In the genomic region with DNA sequence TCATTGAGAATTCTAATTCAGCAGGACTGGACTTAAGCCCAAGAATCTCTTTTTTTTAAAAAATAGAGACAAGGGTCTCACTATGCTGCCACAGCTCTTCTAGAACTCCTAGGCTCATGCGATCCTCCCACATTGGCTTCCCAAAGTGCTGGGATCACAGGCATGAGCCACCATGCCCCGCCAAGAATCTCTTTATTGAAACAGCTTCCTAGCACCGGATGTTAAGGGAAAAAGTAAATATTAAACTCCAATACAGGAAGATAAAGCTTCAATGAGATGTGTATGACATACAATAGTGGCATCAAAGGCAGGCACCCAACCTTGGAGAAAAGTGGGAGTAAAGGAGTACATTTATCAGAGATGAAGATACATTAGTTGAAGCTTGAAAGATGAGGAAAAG, we compare ENCODE assay signal across 1 cellular context.
TF ChIP-seq lines count a peak whose summit lies in the region.

No MANE protein-coding gene starts in this region.

TF ChIP-seq in GM23338, 12 proteins besides CTCF, POLR2A, EP300 and RAD21:
- no peak for TF ChIP-seq POLR2AphosphoS5 (IDR thresholded peaks at IDR 0.05; ENCODE audit: low read depth)
- no peak for TF ChIP-seq NANOG (IDR thresholded peaks at IDR 0.05; ENCODE audit: borderline replicate concordance)
- no peak for TF ChIP-seq JUNB (IDR thresholded peaks at IDR 0.05; ENCODE audit: unreplicated experiment)
- TF ChIP-seq, protein P1, sequence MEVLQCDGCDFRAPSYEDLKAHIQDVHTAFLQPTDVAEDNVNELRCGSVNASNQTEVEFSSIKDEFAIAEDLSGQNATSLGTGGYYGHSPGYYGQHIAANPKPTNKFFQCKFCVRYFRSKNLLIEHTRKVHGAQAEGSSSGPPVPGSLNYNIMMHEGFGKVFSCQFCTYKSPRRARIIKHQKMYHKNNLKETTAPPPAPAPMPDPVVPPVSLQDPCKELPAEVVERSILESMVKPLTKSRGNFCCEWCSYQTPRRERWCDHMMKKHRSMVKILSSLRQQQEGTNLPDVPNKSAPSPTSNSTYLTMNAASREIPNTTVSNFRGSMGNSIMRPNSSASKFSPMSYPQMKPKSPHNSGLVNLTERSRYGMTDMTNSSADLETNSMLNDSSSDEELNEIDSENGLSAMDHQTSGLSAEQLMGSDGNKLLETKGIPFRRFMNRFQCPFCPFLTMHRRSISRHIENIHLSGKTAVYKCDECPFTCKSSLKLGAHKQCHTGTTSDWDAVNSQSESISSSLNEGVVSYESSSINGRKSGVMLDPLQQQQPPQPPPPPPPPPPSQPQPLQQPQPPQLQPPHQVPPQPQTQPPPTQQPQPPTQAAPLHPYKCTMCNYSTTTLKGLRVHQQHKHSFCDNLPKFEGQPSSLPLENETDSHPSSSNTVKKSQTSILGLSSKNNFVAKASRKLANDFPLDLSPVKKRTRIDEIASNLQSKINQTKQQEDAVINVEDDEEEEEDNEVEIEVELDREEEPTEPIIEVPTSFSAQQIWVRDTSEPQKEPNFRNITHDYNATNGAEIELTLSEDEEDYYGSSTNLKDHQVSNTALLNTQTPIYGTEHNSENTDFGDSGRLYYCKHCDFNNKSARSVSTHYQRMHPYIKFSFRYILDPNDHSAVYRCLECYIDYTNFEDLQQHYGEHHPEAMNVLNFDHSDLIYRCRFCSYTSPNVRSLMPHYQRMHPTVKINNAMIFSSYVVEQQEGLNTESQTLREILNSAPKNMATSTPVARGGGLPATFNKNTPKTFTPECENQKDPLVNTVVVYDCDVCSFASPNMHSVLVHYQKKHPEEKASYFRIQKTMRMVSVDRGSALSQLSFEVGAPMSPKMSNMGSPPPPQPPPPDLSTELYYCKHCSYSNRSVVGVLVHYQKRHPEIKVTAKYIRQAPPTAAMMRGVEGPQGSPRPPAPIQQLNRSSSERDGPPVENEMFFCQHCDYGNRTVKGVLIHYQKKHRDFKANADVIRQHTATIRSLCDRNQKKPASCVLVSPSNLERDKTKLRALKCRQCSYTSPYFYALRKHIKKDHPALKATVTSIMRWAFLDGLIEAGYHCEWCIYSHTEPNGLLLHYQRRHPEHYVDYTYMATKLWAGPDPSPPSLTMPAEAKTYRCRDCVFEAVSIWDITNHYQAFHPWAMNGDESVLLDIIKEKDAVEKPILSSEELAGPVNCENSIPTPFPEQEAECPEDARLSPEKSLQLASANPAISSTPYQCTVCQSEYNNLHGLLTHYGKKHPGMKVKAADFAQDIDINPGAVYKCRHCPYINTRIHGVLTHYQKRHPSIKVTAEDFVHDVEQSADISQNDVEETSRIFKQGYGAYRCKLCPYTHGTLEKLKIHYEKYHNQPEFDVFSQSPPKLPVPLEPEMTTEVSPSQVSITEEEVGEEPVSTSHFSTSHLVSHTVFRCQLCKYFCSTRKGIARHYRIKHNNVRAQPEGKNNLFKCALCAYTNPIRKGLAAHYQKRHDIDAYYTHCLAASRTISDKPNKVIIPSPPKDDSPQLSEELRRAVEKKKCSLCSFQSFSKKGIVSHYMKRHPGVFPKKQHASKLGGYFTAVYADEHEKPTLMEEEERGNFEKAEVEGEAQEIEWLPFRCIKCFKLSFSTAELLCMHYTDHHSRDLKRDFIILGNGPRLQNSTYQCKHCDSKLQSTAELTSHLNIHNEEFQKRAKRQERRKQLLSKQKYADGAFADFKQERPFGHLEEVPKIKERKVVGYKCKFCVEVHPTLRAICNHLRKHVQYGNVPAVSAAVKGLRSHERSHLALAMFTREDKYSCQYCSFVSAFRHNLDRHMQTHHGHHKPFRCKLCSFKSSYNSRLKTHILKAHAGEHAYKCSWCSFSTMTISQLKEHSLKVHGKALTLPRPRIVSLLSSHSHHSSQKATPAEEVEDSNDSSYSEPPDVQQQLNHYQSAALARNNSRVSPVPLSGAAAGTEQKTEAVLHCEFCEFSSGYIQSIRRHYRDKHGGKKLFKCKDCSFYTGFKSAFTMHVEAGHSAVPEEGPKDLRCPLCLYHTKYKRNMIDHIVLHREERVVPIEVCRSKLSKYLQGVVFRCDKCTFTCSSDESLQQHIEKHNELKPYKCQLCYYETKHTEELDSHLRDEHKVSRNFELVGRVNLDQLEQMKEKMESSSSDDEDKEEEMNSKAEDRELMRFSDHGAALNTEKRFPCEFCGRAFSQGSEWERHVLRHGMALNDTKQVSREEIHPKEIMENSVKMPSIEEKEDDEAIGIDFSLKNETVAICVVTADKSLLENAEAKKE (CRISPR knock-in tag; IDR thresholded peaks at IDR 0.05) = no peak
- no peak for TF ChIP-seq EZH2 (IDR thresholded peaks at IDR 0.05; ENCODE audit: low read depth, unreplicated experiment)
- TF ChIP-seq ZNF331 (CRISPR knock-in tag; IDR thresholded peaks at IDR 0.05; ENCODE audit: low read depth) = no peak
- no peak for TF ChIP-seq CREB1 (CRISPR knock-in tag; IDR thresholded peaks at IDR 0.05; ENCODE audit: low read depth)
- no peak for TF ChIP-seq STAT1 (IDR thresholded peaks at IDR 0.05; ENCODE audit: unreplicated experiment)
- TF ChIP-seq, protein P2, sequence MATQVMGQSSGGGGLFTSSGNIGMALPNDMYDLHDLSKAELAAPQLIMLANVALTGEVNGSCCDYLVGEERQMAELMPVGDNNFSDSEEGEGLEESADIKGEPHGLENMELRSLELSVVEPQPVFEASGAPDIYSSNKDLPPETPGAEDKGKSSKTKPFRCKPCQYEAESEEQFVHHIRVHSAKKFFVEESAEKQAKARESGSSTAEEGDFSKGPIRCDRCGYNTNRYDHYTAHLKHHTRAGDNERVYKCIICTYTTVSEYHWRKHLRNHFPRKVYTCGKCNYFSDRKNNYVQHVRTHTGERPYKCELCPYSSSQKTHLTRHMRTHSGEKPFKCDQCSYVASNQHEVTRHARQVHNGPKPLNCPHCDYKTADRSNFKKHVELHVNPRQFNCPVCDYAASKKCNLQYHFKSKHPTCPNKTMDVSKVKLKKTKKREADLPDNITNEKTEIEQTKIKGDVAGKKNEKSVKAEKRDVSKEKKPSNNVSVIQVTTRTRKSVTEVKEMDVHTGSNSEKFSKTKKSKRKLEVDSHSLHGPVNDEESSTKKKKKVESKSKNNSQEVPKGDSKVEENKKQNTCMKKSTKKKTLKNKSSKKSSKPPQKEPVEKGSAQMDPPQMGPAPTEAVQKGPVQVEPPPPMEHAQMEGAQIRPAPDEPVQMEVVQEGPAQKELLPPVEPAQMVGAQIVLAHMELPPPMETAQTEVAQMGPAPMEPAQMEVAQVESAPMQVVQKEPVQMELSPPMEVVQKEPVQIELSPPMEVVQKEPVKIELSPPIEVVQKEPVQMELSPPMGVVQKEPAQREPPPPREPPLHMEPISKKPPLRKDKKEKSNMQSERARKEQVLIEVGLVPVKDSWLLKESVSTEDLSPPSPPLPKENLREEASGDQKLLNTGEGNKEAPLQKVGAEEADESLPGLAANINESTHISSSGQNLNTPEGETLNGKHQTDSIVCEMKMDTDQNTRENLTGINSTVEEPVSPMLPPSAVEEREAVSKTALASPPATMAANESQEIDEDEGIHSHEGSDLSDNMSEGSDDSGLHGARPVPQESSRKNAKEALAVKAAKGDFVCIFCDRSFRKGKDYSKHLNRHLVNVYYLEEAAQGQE (IDR thresholded peaks at IDR 0.05; ENCODE audit: unreplicated experiment) = no peak
- TF ChIP-seq, protein P3, sequence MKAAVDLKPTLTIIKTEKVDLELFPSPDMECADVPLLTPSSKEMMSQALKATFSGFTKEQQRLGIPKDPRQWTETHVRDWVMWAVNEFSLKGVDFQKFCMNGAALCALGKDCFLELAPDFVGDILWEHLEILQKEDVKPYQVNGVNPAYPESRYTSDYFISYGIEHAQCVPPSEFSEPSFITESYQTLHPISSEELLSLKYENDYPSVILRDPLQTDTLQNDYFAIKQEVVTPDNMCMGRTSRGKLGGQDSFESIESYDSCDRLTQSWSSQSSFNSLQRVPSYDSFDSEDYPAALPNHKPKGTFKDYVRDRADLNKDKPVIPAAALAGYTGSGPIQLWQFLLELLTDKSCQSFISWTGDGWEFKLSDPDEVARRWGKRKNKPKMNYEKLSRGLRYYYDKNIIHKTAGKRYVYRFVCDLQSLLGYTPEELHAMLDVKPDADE (IDR thresholded peaks at IDR 0.05) = no peak
- no peak for TF ChIP-seq EZH2phosphoT487 (IDR thresholded peaks at IDR 0.05; ENCODE audit: unreplicated experiment)
- no peak for TF ChIP-seq ZNF114 (CRISPR knock-in tag; IDR thresholded peaks at IDR 0.05)
